In genomic region chr5:120419110-120419509, GRCh38 we compare ENCODE assay signal across 18 cellular contexts. TPM values are rescaled to one million over a fixed set of nuclear protein-coding genes. Genes with fewer than 3 reads are reported as not detected.
DNase-seq lines count a peak whose midpoint lies in the region; ATAC-seq, FAIRE-seq and TF ChIP-seq lines count a peak whose summit lies in the region.
"Had no signal": no experiment of that assay in that cellular context is flagged by ENCODE, and none has a peak within 500 bp of the region (broad histone marks: within the 10 kb centered on the region; RNA-seq: fewer than 3 reads in every experiment).

No MANE protein-coding gene starts in this region.

- H3K9me3 Mint-ChIP-seq in astrocyte (ENCODE audit: unreplicated experiment) (no peaks in the 10 kb centered on the region), neural progenitor cell (peaks cover under 1% of the 10 kb centered on the region)
- peaks cover 0 to 3% of the 10 kb centered on the region in 2 donors for H3K9me3 Mint-ChIP-seq in activated T-cell treated with anti-CD3 and anti-CD28 coated beads, Interleukin-2, amount 50 U/mL, for 72 hours

- H3K36me3 ChIP-seq in DND-41 (ENCODE audit: insufficient read depth, low read length) (no peaks in the 10 kb centered on the region), astrocyte (ENCODE audit: insufficient read depth, low read length) (no peaks in the 10 kb centered on the region), neural progenitor cell (no peaks in the 10 kb centered on the region), GM23248 (ENCODE audit: low read depth) (no peaks in the 10 kb centered on the region)

- peak; percentile 83 for ATAC-seq in DND-41 (ENCODE audit: insufficient read depth, low read depth)
- no peak for ATAC-seq in activated T-cell treated with anti-CD3 and anti-CD28 coated beads, Interleukin-2, amount 50 U/mL, for 72 hours (replicated peaks in 1 of 2)
- ATAC-seq: A549, HepG2 had no signal

- no peaks in the 10 kb centered on the region for H3K9me2 ChIP-seq in GM23248 (ENCODE audit: insufficient read depth)

- peak; percentile 35 for DNase-seq in DND-41
- peak; percentile 63 for DNase-seq in M059J (ENCODE audit: low read depth)
- DNase-seq in astrocyte (ENCODE audit: low read depth), result peak; percentile 14
- peak; percentile 8 for DNase-seq in neural progenitor cell (ENCODE audit: low spot score)
- DNase-seq in GM23248, result no peak
- no peak for DNase-seq in activated T-cell treated with anti-CD3 and anti-CD28 coated beads, Interleukin-2, amount 50 U/mL, for 72 hours
- no peak for DNase-seq in nucleus accumbens (lab: John Stamatoyannopoulos, UW)
- no peak for DNase-seq in G401 (ENCODE audit: low spot score)
- DNase-seq: Caco-2, DMS79, NCI-H1417 treated with DMSO at 0.1 percent for 48 hours, NCI-H2029 treated with DMSO at 0.1 percent for 48 hours, NCI-H2227 treated with DMSO at 0.1 percent for 48 hours, NCI-H526 treated with DMSO at 0.1 percent for 48 hours, PC-9 had no signal

- H3K27me3 ChIP-seq in DND-41 (ENCODE audit: insufficient read depth, low read length, poor library complexity), result no peaks in the 10 kb centered on the region
- H3K27me3 ChIP-seq in astrocyte (ENCODE audit: insufficient read depth, low read length), result no peaks in the 10 kb centered on the region
- H3K27me3 ChIP-seq in neural progenitor cell, result no peaks in the 10 kb centered on the region
- no peaks in the 10 kb centered on the region for H3K27me3 ChIP-seq in GM23248 (replicated peaks; ENCODE audit: insufficient read depth)

- TF ChIP-seq CTCF in DND-41 (IDR thresholded peaks at IDR 0.05; ENCODE audit: borderline replicate concordance, extremely low read depth, low read length, poor library complexity, severe bottlenecking) (no peak), astrocyte (IDR thresholded peaks at IDR 0.05; ENCODE audit: insufficient read depth, low read depth, low read length) (no peak), neural progenitor cell (IDR thresholded peaks at IDR 0.05) (no peak)

- H3K9me3 ChIP-seq in DND-41 (ENCODE audit: insufficient read depth, low read length, severe bottlenecking) (no peaks in the 10 kb centered on the region), astrocyte (ENCODE audit: insufficient read depth, low read depth, low read length) (no peaks in the 10 kb centered on the region), neural progenitor cell (ENCODE audit: low read depth) (no peaks in the 10 kb centered on the region), GM23248 (ENCODE audit: low read depth) (no peaks in the 10 kb centered on the region)
- H3K9me3 ChIP-seq: A549, Caco-2 had no signal

- no peak for FAIRE-seq in astrocyte (lab: Jason Lieb, UNC)
- FAIRE-seq: A549, HepG2 had no signal

- H3K27ac ChIP-seq in DND-41 (ENCODE audit: low read length) (no peak overlapping the region), astrocyte (ENCODE audit: low read depth, low read length) (no peak overlapping the region), neural progenitor cell (no peak overlapping the region), GM23248 (no peak overlapping the region)
- H3K27ac ChIP-seq: A549, PC-9, SK-N-MC had no signal

- H3K9ac ChIP-seq in DND-41 (ENCODE audit: low read depth, low read length) (no peak overlapping the region), astrocyte (ENCODE audit: low read length) (no peak overlapping the region), neural progenitor cell (no peak overlapping the region), GM23248 (no peak overlapping the region)

- no peaks in the 10 kb centered on the region for H3K79me2 ChIP-seq in DND-41 (ENCODE audit: insufficient read depth, low read length)
- no peaks in the 10 kb centered on the region for H3K79me2 ChIP-seq in astrocyte (ENCODE audit: insufficient read depth, low read length)
- H3K79me2 ChIP-seq in neural progenitor cell (ENCODE audit: low read depth), result no peaks in the 10 kb centered on the region
- no peaks in the 10 kb centered on the region for H3K79me2 ChIP-seq in GM23248 (ENCODE audit: insufficient read depth)

- H2AFZ ChIP-seq in DND-41 (ENCODE audit: low read depth, low read length) (no peak overlapping the region; the same call in 1 of the 2 replicates), astrocyte (ENCODE audit: low read depth, low read length) (no peak overlapping the region), neural progenitor cell (replicated peaks) (peak overlapping the region; percentile 58), GM23248 (no peak overlapping the region)
- H2AFZ ChIP-seq: PC-9 had no signal

- no peaks in the 10 kb centered on the region for H3K4me1 Mint-ChIP-seq in astrocyte (ENCODE audit: low read depth, unreplicated experiment)
- H3K4me1 Mint-ChIP-seq in neural progenitor cell, result no peaks in the 10 kb centered on the region
- H3K4me1 Mint-ChIP-seq in activated T-cell treated with anti-CD3 and anti-CD28 coated beads, Interleukin-2, amount 50 U/mL, for 72 hours (ENCODE audit: low read depth), result no peaks in the 10 kb centered on the region

- WGBS in GM23248 (ENCODE audit: low coverage in 1 of 2, low lambda C conversion rate in 2 of 2, missing lambda C conversion rate in 2 of 2), 2 experiments, result 92 to 95% methylated on average over 3 of the region's 3 CpGs

- no peaks in the 10 kb centered on the region for H3K36me3 Mint-ChIP-seq in astrocyte (ENCODE audit: low read depth, unreplicated experiment)
- no peaks in the 10 kb centered on the region for H3K36me3 Mint-ChIP-seq in neural progenitor cell
- H3K36me3 Mint-ChIP-seq in activated T-cell treated with anti-CD3 and anti-CD28 coated beads, Interleukin-2, amount 50 U/mL, for 72 hours (ENCODE audit: insufficient read depth in 2 of 2), result no peaks in the 10 kb centered on the region

- H3K4me2 ChIP-seq in DND-41 (ENCODE audit: insufficient read depth, low read length) (no peak overlapping the region), astrocyte (ENCODE audit: low read length) (no peak overlapping the region), neural progenitor cell (no peak overlapping the region), GM23248 (ENCODE audit: unreplicated experiment) (no peak overlapping the region)
- H3K4me2 ChIP-seq: A549, PC-9 had no signal

- in situ Hi-C loops in GM23248 (cut with MboI) (no loop called here), G401 (cut with HindIII; ENCODE audit: low sequenced_read_pairs) (no loop called here)

- no peaks in the 10 kb centered on the region for H3F3A ChIP-seq in neural progenitor cell (ENCODE audit: low read depth)
- H3F3A ChIP-seq in GM23248 (ENCODE audit: insufficient read depth), result no peaks in the 10 kb centered on the region

- no peaks in the 10 kb centered on the region for H3K27me3 Mint-ChIP-seq in astrocyte (ENCODE audit: low read depth, unreplicated experiment)
- H3K27me3 Mint-ChIP-seq in neural progenitor cell (ENCODE audit: insufficient read depth, low read depth), result no peaks in the 10 kb centered on the region
- no peaks in the 10 kb centered on the region for H3K27me3 Mint-ChIP-seq in activated T-cell treated with anti-CD3 and anti-CD28 coated beads, Interleukin-2, amount 50 U/mL, for 72 hours (ENCODE audit: low read depth)

- H3K4me3 Mint-ChIP-seq in astrocyte (ENCODE audit: unreplicated experiment) (no peak overlapping the region), neural progenitor cell (no peak overlapping the region)
- no peak overlapping the region for H3K4me3 Mint-ChIP-seq in activated T-cell treated with anti-CD3 and anti-CD28 coated beads, Interleukin-2, amount 50 U/mL, for 72 hours

- H3K27ac Mint-ChIP-seq in astrocyte (ENCODE audit: unreplicated experiment), result no peak overlapping the region
- H3K27ac Mint-ChIP-seq in neural progenitor cell, result no peak overlapping the region
- no peak overlapping the region for H3K27ac Mint-ChIP-seq in activated T-cell treated with anti-CD3 and anti-CD28 coated beads, Interleukin-2, amount 50 U/mL, for 72 hours

- H3K4me3 ChIP-seq in DND-41 (ENCODE audit: low read depth in 1 of 2, low read length in 2 of 2), result no peak overlapping the region
- H3K4me3 ChIP-seq in astrocyte (ENCODE audit: insufficient read depth, low read depth, low read length), result no peak overlapping the region
- no peak overlapping the region for H3K4me3 ChIP-seq in neural progenitor cell
- H3K4me3 ChIP-seq in GM23248, result no peak overlapping the region
- H3K4me3 ChIP-seq: A549, PC-9, SK-N-MC had no signal

- H4K20me1 ChIP-seq in DND-41 (ENCODE audit: insufficient read depth, low read length) (no peaks in the 10 kb centered on the region), astrocyte (ENCODE audit: insufficient read depth, low read length) (no peaks in the 10 kb centered on the region), neural progenitor cell (ENCODE audit: low read depth) (no peaks in the 10 kb centered on the region), GM23248 (ENCODE audit: insufficient read depth) (no peaks in the 10 kb centered on the region)

- H3K4me1 ChIP-seq in DND-41 (ENCODE audit: insufficient read depth, low read length), result no peaks in the 10 kb centered on the region
- H3K4me1 ChIP-seq in astrocyte (ENCODE audit: insufficient read depth, low read length), result no peaks in the 10 kb centered on the region
- peaks cover 6% of the 10 kb centered on the region for H3K4me1 ChIP-seq in neural progenitor cell
- H3K4me1 ChIP-seq in GM23248 (ENCODE audit: insufficient read depth), result no peaks in the 10 kb centered on the region
- H3K4me1 ChIP-seq: A549, Caco-2 had no signal

RNA-seq across cellular contexts. Expression of gene PRR16, which starts 45.0 kb away (rescaled TPM):
- total RNA-seq in M059J (2014; rRNA removed; shearing (Covaris generic)), result 16.5 and 20.8 TPM in 2 replicates
- 8.8 and 9.1 TPM in 2 replicates for total RNA-seq in astrocyte
- 0.12 TPM in 1 of 2 replicates, not detected in the other for total RNA-seq in neural progenitor cell (ENCODE audit: low replicate concordance)
- total RNA-seq in GM23248 (2014; rRNA removed; shearing (Covaris generic)), result 32.5 and 33.0 TPM in 2 replicates
- 67.4 and 68.8 TPM in 2 replicates for polyA plus RNA-seq in GM23248 (2016; fragmentation: Nextera tagmentation; extraction: Ambion mirVana)
- total RNA-seq in activated T-cell treated with anti-CD3 and anti-CD28 coated beads, Interleukin-2, amount 50 U/mL, for 72 hours, result not detected
- total RNA-seq in G401 (2014; rRNA removed; shearing (Covaris generic)), result 0.49 TPM in 1 of 2 replicates, not detected in the other
- total RNA-seq: Caco-2, HepG2 had no signal
- polyA plus RNA-seq: HepG2 had no signal

Comparison
In these comparisons a context has a peak if more than half of its experiments do, and no peak if none do; other contexts are left out.
1. DNase-seq: peak in DND-41 (single experiment), M059J (single experiment), astrocyte (single experiment) and neural progenitor cell (single experiment); none in GM23248 (single experiment), activated T-cell treated with anti-CD3 and anti-CD28 coated beads, Interleukin-2, amount 50 U/mL, for 72 hours (0 of 2), nucleus accumbens (0 of 56) and G401 (single experiment).